10 cellular contexts compared by ENCODE assay signal in genomic region chr12:48786591-48787544, GRCh38. TPM values are rescaled to one million over a fixed set of nuclear protein-coding genes. Genes with fewer than 3 reads are reported as not detected.
A peak's percentile ranks its signal among the peaks of the same experiment; 100 is the strongest.
DNase-seq lines count a peak whose midpoint lies in the region; ATAC-seq, FAIRE-seq and TF ChIP-seq lines count a peak whose summit lies in the region.
"Had no signal": no experiment of that assay in that cellular context is flagged by ENCODE, and none has a peak within 500 bp of the region (broad histone marks: within the 10 kb centered on the region; RNA-seq: fewer than 3 reads in every experiment).

No MANE protein-coding gene starts in this region.

- peaks cover 18% of the 10 kb centered on the region for H3K36me3 ChIP-seq in BLaER1
- no peaks in the 10 kb centered on the region for H3K36me3 ChIP-seq in astrocyte (ENCODE audit: insufficient read depth, low read length)
- H3K36me3 ChIP-seq in trophoblast cell (ENCODE audit: control insufficient read depth in 1 of 2, insufficient read depth in 2 of 2, low read length in 2 of 2) = peaks cover 11 to 12% of the 10 kb centered on the region in 2 experiments

- no peak overlapping the region for H2BK12ac ChIP-seq in trophoblast cell (ENCODE audit: low read length)

- H3K18ac ChIP-seq in trophoblast cell (ENCODE audit: low read length) = no peak overlapping the region

- no peak overlapping the region for H3K27ac Mint-ChIP-seq in astrocyte (ENCODE audit: unreplicated experiment)
- H3K27ac Mint-ChIP-seq in glutamatergic neuron (ENCODE audit: unreplicated experiment) = no peak overlapping the region
- H3K27ac Mint-ChIP-seq: memory B cell had no signal

- DNase-seq in astrocyte (ENCODE audit: low read depth) (no peak), glutamatergic neuron (no peak), trophoblast cell (no peak), NCI-H1105 (lab: John Stamatoyannopoulos, UW) (no peak)
- DNase-seq: Kasumi-1 had no signal

- H3K79me1 ChIP-seq in trophoblast cell (ENCODE audit: low read length) = peaks cover 10% of the 10 kb centered on the region

- H4K20me1 ChIP-seq in BLaER1 = peaks cover 7% of the 10 kb centered on the region; the same call in 1 of the 2 replicates
- H4K20me1 ChIP-seq in astrocyte (ENCODE audit: insufficient read depth, low read length) = peaks cover 42% of the 10 kb centered on the region

- H3K4me3 Mint-ChIP-seq in astrocyte (ENCODE audit: unreplicated experiment) (peak overlapping the region; percentile 94), glutamatergic neuron (ENCODE audit: unreplicated experiment) (peak overlapping the region; percentile 91)
- H3K4me3 Mint-ChIP-seq: memory B cell had no signal

- no peaks in the 10 kb centered on the region for H3K27me3 ChIP-seq in BLaER1
- no peaks in the 10 kb centered on the region for H3K27me3 ChIP-seq in astrocyte (ENCODE audit: insufficient read depth, low read length)
- no peaks in the 10 kb centered on the region for H3K27me3 ChIP-seq in trophoblast cell (ENCODE audit: insufficient read depth, low read length)

- WGBS in trophoblast cell (ENCODE audit: extremely low coverage, insufficient coverage, insufficient read length) = no CpG with 5 or more reads among the region's 7 CpGs

- no peak overlapping the region for H4K91ac ChIP-seq in trophoblast cell (ENCODE audit: low read depth, low read length)

- no peak overlapping the region for H2BK120ac ChIP-seq in trophoblast cell (ENCODE audit: insufficient read depth, low read length, poor library complexity)

- H3K9ac ChIP-seq in BLaER1 = peak overlapping the region; percentile 94
- H3K9ac ChIP-seq in astrocyte (ENCODE audit: low read length) = peak overlapping the region; percentile 86
- no peak overlapping the region for H3K9ac ChIP-seq in trophoblast cell (ENCODE audit: low read length)

- ATAC-seq in HG03520 (IDR thresholded peaks at IDR 0.05; ENCODE audit: unreplicated experiment) (no peak), HG02571 (IDR thresholded peaks at IDR 0.05; ENCODE audit: unreplicated experiment) (no peak), HG03571 (IDR thresholded peaks at IDR 0.05; ENCODE audit: unreplicated experiment) (no peak)

- H3K27me3 Mint-ChIP-seq in astrocyte (ENCODE audit: low read depth, unreplicated experiment) = no peaks in the 10 kb centered on the region
- H3K27me3 Mint-ChIP-seq in glutamatergic neuron (ENCODE audit: unreplicated experiment) = peaks cover 12% of the 10 kb centered on the region

- peaks cover 62% of the 10 kb centered on the region for H3K79me2 ChIP-seq in astrocyte (ENCODE audit: insufficient read depth, low read length)
- peaks cover 12% of the 10 kb centered on the region for H3K79me2 ChIP-seq in trophoblast cell (ENCODE audit: control insufficient read depth, insufficient read depth, low read length, poor library complexity)

- H2BK5ac ChIP-seq in trophoblast cell (ENCODE audit: low read depth, low read length, poor library complexity) = no peak overlapping the region

- peaks cover 8% of the 10 kb centered on the region for H3K4me1 Mint-ChIP-seq in astrocyte (ENCODE audit: low read depth, unreplicated experiment)
- H3K4me1 Mint-ChIP-seq in glutamatergic neuron (ENCODE audit: low read depth, unreplicated experiment) = peaks cover 13% of the 10 kb centered on the region

- no peak overlapping the region for H3K4ac ChIP-seq in trophoblast cell (ENCODE audit: low read depth, low read length)

- H3K9me3 ChIP-seq in BLaER1 (no peaks in the 10 kb centered on the region), astrocyte (ENCODE audit: insufficient read depth, low read depth, low read length) (no peaks in the 10 kb centered on the region), trophoblast cell (ENCODE audit: insufficient read depth, low read depth, low read length) (no peaks in the 10 kb centered on the region)

- H3K23ac ChIP-seq in trophoblast cell (ENCODE audit: low read length) = peak overlapping the region; percentile 47

- H3K36me3 Mint-ChIP-seq in astrocyte (ENCODE audit: low read depth, unreplicated experiment) = peaks cover 3% of the 10 kb centered on the region
- H3K36me3 Mint-ChIP-seq in glutamatergic neuron (ENCODE audit: unreplicated experiment) = no peaks in the 10 kb centered on the region
- H3K36me3 Mint-ChIP-seq: memory B cell had no signal

- H3K4me3 ChIP-seq in BLaER1 (peak overlapping the region; percentile 97), astrocyte (ENCODE audit: insufficient read depth, low read depth, low read length) (peak overlapping the region; percentile 69), trophoblast cell (ENCODE audit: low read depth, low read length) (no peak overlapping the region)

- H3K4me1 ChIP-seq in BLaER1 (peaks cover 71% of the 10 kb centered on the region), astrocyte (ENCODE audit: insufficient read depth, low read length) (peaks cover 13% of the 10 kb centered on the region), trophoblast cell (ENCODE audit: control insufficient read depth in 1 of 2, insufficient read depth in 2 of 2, low read length in 2 of 2) (peaks cover 8 to 26% of the 10 kb centered on the region in 2 experiments)

- H3K14ac ChIP-seq in trophoblast cell (ENCODE audit: low read length) = no peak overlapping the region

- no peak for FAIRE-seq in astrocyte (lab: Jason Lieb, UNC)

- H4K8ac ChIP-seq in trophoblast cell (ENCODE audit: low read depth, low read length) = no peak overlapping the region

- no peak overlapping the region for H2AFZ ChIP-seq in astrocyte (ENCODE audit: low read depth, low read length)
- no peak overlapping the region for H2AFZ ChIP-seq in trophoblast cell (ENCODE audit: insufficient read depth, low read length, poor library complexity)

- H3K4me2 ChIP-seq in BLaER1 (peak overlapping the region; percentile 98), astrocyte (ENCODE audit: low read length) (peak overlapping the region; percentile 91), trophoblast cell (ENCODE audit: low read length) (peak overlapping the region; percentile 79)

- no peak overlapping the region for H4K12ac ChIP-seq in trophoblast cell (ENCODE audit: low read depth, low read length)

- H3K9me3 Mint-ChIP-seq in astrocyte (ENCODE audit: unreplicated experiment) (no peaks in the 10 kb centered on the region), glutamatergic neuron (ENCODE audit: unreplicated experiment) (peaks cover 8% of the 10 kb centered on the region)
- H3K9me3 Mint-ChIP-seq: memory B cell had no signal

- no peak for TF ChIP-seq CTCF in astrocyte (IDR thresholded peaks at IDR 0.05; ENCODE audit: insufficient read depth, low read depth, low read length)
- TF ChIP-seq CTCF in glutamatergic neuron (IDR thresholded peaks at IDR 0.05; ENCODE audit: partially characterized antibody, unreplicated experiment) = no peak

- H3K27ac ChIP-seq in BLaER1 = peak overlapping the region; percentile 95
- H3K27ac ChIP-seq in astrocyte (ENCODE audit: low read depth, low read length) = no peak overlapping the region
- H3K27ac ChIP-seq in trophoblast cell (ENCODE audit: low read depth, low read length) = no peak overlapping the region

- H2AK5ac ChIP-seq in trophoblast cell (ENCODE audit: low read length) = no peak overlapping the region

RNA-seq across cellular contexts. Expression of gene ADCY6, which starts 2.0 kb away (rescaled TPM):
- 28.9 and 33.5 TPM in 2 replicates for total RNA-seq in astrocyte
- 17.4 TPM for total RNA-seq in glutamatergic neuron (ENCODE audit: unreplicated experiment)
- polyA plus RNA-seq in trophoblast cell (2013) = 20.9 and 22.1 TPM in 2 replicates

RNA-seq across cellular contexts. Expression of gene CACNB3, which starts 31.4 kb away (rescaled TPM):
- total RNA-seq in astrocyte (36.2 and 40.5 TPM in 2 replicates), glutamatergic neuron (ENCODE audit: unreplicated experiment) (155 TPM)
- 36.8 and 42.6 TPM in 2 replicates for polyA plus RNA-seq in trophoblast cell (2013)
